7 cellular contexts compared by ENCODE assay signal in the genomic region with DNA sequence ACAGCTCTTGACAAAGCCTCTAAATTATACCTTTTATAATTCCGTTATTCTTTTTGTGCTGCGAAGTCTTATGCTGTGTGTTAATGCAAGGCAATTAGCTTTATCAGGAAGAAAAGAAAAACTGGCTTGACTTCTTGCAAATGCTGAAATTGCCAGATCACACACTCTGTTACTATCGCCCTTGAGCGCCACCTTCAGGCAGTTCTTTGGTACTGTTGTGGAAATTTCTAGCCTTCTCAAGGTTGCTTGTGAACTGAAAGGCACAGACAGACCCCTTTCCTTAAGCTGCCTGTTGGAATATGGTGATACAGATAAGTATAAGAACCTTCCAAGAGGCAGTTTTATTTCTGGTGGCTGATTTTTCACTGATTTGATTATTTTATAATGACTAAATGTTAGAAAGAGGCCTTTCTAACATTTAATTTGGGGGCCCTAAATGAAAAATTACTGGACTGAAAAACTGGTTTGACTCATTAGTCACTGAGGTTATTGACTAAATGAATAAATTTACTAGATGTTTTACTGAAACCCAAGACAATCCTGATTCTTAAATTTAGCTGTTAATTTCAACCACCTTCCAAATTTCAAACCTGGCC.
A peak's percentile ranks its signal among the peaks of the same experiment; 100 is the strongest.
DNase-seq lines count a peak whose midpoint lies in the region; ATAC-seq and TF ChIP-seq lines count a peak whose summit lies in the region.

No MANE protein-coding gene starts in this region.

- H4K8ac ChIP-seq in mesendoderm (ENCODE audit: low read depth, low read length): no peak overlapping the region

- TF ChIP-seq CTCF in GM12872 (IDR thresholded peaks at IDR 0.05; ENCODE audit: insufficient read depth, low read depth, low read length): peak; percentile 88
- peak; percentile 91 for TF ChIP-seq CTCF in activated CD8-positive, alpha-beta T cell treated with anti-CD3 and anti-CD28 coated beads for 36 hours (IDR thresholded peaks at IDR 0.05)

- WGBS in mesendoderm (ENCODE audit: extremely low coverage, insufficient coverage, low lambda C conversion rate): no CpG with 5 or more reads among the region's 4 CpGs

- peak overlapping the region; percentile 62 for H3K27ac Mint-ChIP-seq in activated CD8-positive, alpha-beta T cell treated with anti-CD3 and anti-CD28 coated beads for 36 hours

- H3K9me3 Mint-ChIP-seq in activated CD8-positive, alpha-beta T cell treated with anti-CD3 and anti-CD28 coated beads for 36 hours: no peaks in the 10 kb centered on the region

- POLR2A ChIA-PET in activated CD8-positive, alpha-beta T cell treated with anti-CD3 and anti-CD28 coated beads for 36 hours (lab: Charles Lee): interaction anchor here (0.6 to 11.1 kb wide), 21 partner anchors 7 to 242 kb away, joined by 3 to 192 read pairs (median 4); a partner anchor contains a TSS

- no peak overlapping the region for H3K18ac ChIP-seq in mesendoderm (ENCODE audit: low read length)

- H3K27me3 ChIP-seq in effector memory CD4-positive, alpha-beta T cell (replicated peaks; ENCODE audit: control insufficient read depth, insufficient read depth, low read length, poor library complexity, severe bottlenecking): no peaks in the 10 kb centered on the region
- H3K27me3 ChIP-seq in mesendoderm (ENCODE audit: insufficient read depth, low read length, poor library complexity): no peaks in the 10 kb centered on the region

- peaks cover 61% of the 10 kb centered on the region for H3K4me1 ChIP-seq in effector memory CD4-positive, alpha-beta T cell (ENCODE audit: control insufficient read depth, insufficient read depth, low read length, poor library complexity, severe bottlenecking)
- H3K4me1 ChIP-seq in mesendoderm (ENCODE audit: control insufficient read depth, low read depth, low read length): no peaks in the 10 kb centered on the region

- H3K27me3 Mint-ChIP-seq in activated CD8-positive, alpha-beta T cell treated with anti-CD3 and anti-CD28 coated beads for 36 hours: no peaks in the 10 kb centered on the region

- no peak overlapping the region for H4K5ac ChIP-seq in mesendoderm (ENCODE audit: low read length)

- H3K56ac ChIP-seq in mesendoderm (ENCODE audit: low read length): no peak overlapping the region

- DNase-seq in NCI-H82 treated with DMSO at 0.1 percent for 48 hours (lab: John Stamatoyannopoulos, UW; ENCODE audit: unreplicated experiment): peak; percentile 19
- DNase-seq in activated CD8-positive, alpha-beta T cell treated with anti-CD3 and anti-CD28 coated beads for 36 hours: peak; percentile 88
- peak; percentile 55 to 71 (median 59) for DNase-seq in effector memory CD4-positive, alpha-beta T cell
- peak; percentile 84 for DNase-seq in mesendoderm
- peak; percentile 86 for DNase-seq in stimulated activated CD8-positive, alpha-beta memory T cell treated with anti-CD3 and anti-CD28 coated beads, Interleukin-4, amount 100 ng/mL, for 48 hours

- H2AK5ac ChIP-seq in mesendoderm (ENCODE audit: low read length): no peak overlapping the region

- intact Hi-C loops in activated CD8-positive, alpha-beta T cell treated with anti-CD3 and anti-CD28 coated beads for 36 hours (cut with micrococcal nuclease): loop anchor here (2.0 kb wide), 1 partner anchor 250 kb away; no protein-coding TSS in a partner anchor

- H3K4me2 ChIP-seq in mesendoderm (ENCODE audit: low read length): no peak overlapping the region

- H2BK120ac ChIP-seq in mesendoderm (ENCODE audit: low read depth, low read length): no peak overlapping the region

- H3K36me3 Mint-ChIP-seq in activated CD8-positive, alpha-beta T cell treated with anti-CD3 and anti-CD28 coated beads for 36 hours (ENCODE audit: low read depth): no peaks in the 10 kb centered on the region

- no peaks in the 10 kb centered on the region for H3K79me2 ChIP-seq in mesendoderm (ENCODE audit: control insufficient read depth, insufficient read depth, low read length)

- peak; percentile 68 for ATAC-seq in HG02885 (IDR thresholded peaks at IDR 0.05; ENCODE audit: poor library complexity, unreplicated experiment)
- ATAC-seq in activated CD8-positive, alpha-beta T cell treated with anti-CD3 and anti-CD28 coated beads for 36 hours: peak; percentile 38

- H3K9me3 ChIP-seq in effector memory CD4-positive, alpha-beta T cell (ENCODE audit: control insufficient read depth, low read length): no peaks in the 10 kb centered on the region

- H3K23ac ChIP-seq in mesendoderm (ENCODE audit: low read length): no peak overlapping the region

- no peak overlapping the region for H2BK15ac ChIP-seq in mesendoderm (replicated peaks; ENCODE audit: low read depth)

- H3K4me1 Mint-ChIP-seq in activated CD8-positive, alpha-beta T cell treated with anti-CD3 and anti-CD28 coated beads for 36 hours (ENCODE audit: low read depth): peaks cover 71% of the 10 kb centered on the region

- no peak overlapping the region for H3K4ac ChIP-seq in mesendoderm (ENCODE audit: low read depth, low read length)

- no peak overlapping the region for H3K4me3 ChIP-seq in effector memory CD4-positive, alpha-beta T cell (ENCODE audit: insufficient read depth, low read depth, low read length, poor library complexity, severe bottlenecking)
- no peak overlapping the region for H3K4me3 ChIP-seq in mesendoderm (ENCODE audit: low read length)

- CTCF ChIA-PET in activated CD8-positive, alpha-beta T cell treated with anti-CD3 and anti-CD28 coated beads for 36 hours (lab: Charles Lee): interaction anchor here (0.6 to 12.1 kb wide), 55 partner anchors 8 to 438 kb away, joined by 3 to 464 read pairs (median 9); a partner anchor contains a TSS

- no peaks in the 10 kb centered on the region for H3K36me3 ChIP-seq in effector memory CD4-positive, alpha-beta T cell (ENCODE audit: control insufficient read depth, insufficient read depth, low read length)
- H3K36me3 ChIP-seq in mesendoderm (ENCODE audit: control insufficient read depth, insufficient read depth, low read length): no peaks in the 10 kb centered on the region

- H3K79me1 ChIP-seq in mesendoderm (ENCODE audit: low read length): no peaks in the 10 kb centered on the region

- no peak overlapping the region for H2BK5ac ChIP-seq in mesendoderm (ENCODE audit: low read length)

- H3K27ac ChIP-seq in effector memory CD4-positive, alpha-beta T cell (ENCODE audit: insufficient read depth, low read length, poor library complexity, severe bottlenecking): no peak overlapping the region
- H3K27ac ChIP-seq in mesendoderm (ENCODE audit: low read depth, low read length): no peak overlapping the region

- H3K9ac ChIP-seq in mesendoderm (ENCODE audit: low read length): no peak overlapping the region

- H3K4me3 Mint-ChIP-seq in activated CD8-positive, alpha-beta T cell treated with anti-CD3 and anti-CD28 coated beads for 36 hours: no peak overlapping the region

Comparison
In these comparisons a context has a peak if more than half of its experiments do, and no peak if none do; other contexts are left out.
1. DNase-seq: peak in every context shown above with its lines; median percentile 88 in activated CD8-positive, alpha-beta T cell treated with anti-CD3 and anti-CD28 coated beads for 36 hours; 86 in stimulated activated CD8-positive, alpha-beta memory T cell treated with anti-CD3 and anti-CD28 coated beads, Interleukin-4, amount 100 ng/mL, for 48 hours; 84 in mesendoderm; 59 in effector memory CD4-positive, alpha-beta T cell; 19 in NCI-H82 treated with DMSO at 0.1 percent for 48 hours.